Comparison of ENCODE assay signal across 16 cellular contexts in the genomic region with DNA sequence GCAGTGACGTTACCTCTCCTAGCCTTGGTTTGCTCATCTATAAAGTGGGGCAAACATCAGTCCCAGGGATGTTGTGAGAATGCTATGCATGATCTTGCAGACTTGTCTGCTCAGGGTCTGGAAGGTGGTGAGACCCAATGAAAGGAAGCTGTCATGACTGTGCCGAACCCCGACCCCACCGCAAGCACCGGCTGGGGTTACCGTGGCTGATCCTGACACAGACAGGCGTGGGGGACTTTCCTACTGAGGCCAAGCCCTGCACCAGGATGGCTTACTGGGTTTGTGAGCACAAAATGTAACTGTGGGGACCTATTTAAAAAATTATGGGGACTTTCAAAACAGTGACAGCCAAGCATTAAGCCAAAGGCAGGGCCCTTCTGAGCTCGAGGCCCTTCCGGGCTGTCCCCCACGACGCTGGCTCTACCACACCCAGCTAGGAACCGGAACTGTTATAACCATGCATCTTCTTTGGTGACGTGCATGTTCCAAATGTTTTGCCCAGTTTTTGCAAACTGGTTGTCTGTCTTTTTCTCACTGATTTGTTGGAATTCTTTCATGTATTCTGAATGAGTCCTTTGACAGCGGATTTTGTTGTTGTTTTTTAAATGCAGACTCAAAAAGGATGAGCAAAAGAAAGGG.
"Had no signal": no experiment of that assay in that cellular context is flagged by ENCODE, and none has a peak within 500 bp of the region (broad histone marks: within the 10 kb centered on the region; RNA-seq: fewer than 3 reads in every experiment).

No MANE protein-coding gene starts in this region.

- H3K36me3 Mint-ChIP-seq: immature natural killer cell, natural killer cell had no signal

- H3K27me3 ChIP-seq: ascending aorta, breast epithelium, tibial nerve had no signal

- H3K27ac ChIP-seq: ascending aorta, breast epithelium, esophagus squamous epithelium, tibial nerve had no signal

- DNase-seq: activated CD4-positive, alpha-beta memory T cell treated with anti-CD3 and anti-CD28 coated beads, Interleukin-2, amount 10 ng/mL, durations not matched to agents 7 days and 5 days; activated CD4-positive, alpha-beta T cell treated with anti-CD3 and anti-CD28 coated beads for 48 hours; activated CD4-positive, CD25-positive, alpha-beta regulatory T cell; activated naive CD4-positive, alpha-beta T cell treated with anti-CD3 and anti-CD28 coated beads, Interleukin-2, amount 50 U/mL, for 16 hours; activated T-cell treated with anti-CD3 and anti-CD28 coated beads, Interleukin-2, amount 50 U/mL, for 4 hours; effector CD8-positive, alpha-beta T cell; esophagus squamous epithelium; immature natural killer cell; left ventricle myocardium superior; natural killer cell; stimulated activated naive CD8-positive, alpha-beta T cell treated with anti-CD3 and anti-CD28 coated beads, Interleukin-15, Interleukin-2, amounts not matched to agents 100 U/mL and 50 U/mL, for 24 hours; substantia nigra; T-helper 9 cell had no signal

- H3K4me3 Mint-ChIP-seq: activated CD4-positive, alpha-beta memory T cell treated with anti-CD3 and anti-CD28 coated beads, Interleukin-2, amount 10 ng/mL, durations not matched to agents 7 days and 5 days; activated T-cell treated with anti-CD3 and anti-CD28 coated beads, Interleukin-2, amount 50 U/mL, for 4 hours; immature natural killer cell; natural killer cell had no signal

- ATAC-seq: activated T-cell treated with anti-CD3 and anti-CD28 coated beads, Interleukin-2, amount 50 U/mL, for 4 hours; left ventricle myocardium superior; natural killer cell; stimulated activated naive CD8-positive, alpha-beta T cell treated with anti-CD3 and anti-CD28 coated beads, Interleukin-15, Interleukin-2, amounts not matched to agents 100 U/mL and 50 U/mL, for 24 hours had no signal

- H3K4me1 Mint-ChIP-seq: activated CD4-positive, alpha-beta memory T cell treated with anti-CD3 and anti-CD28 coated beads, Interleukin-2, amount 10 ng/mL, durations not matched to agents 7 days and 5 days; immature natural killer cell; natural killer cell had no signal

- H3K9me3 Mint-ChIP-seq: activated CD4-positive, alpha-beta memory T cell treated with anti-CD3 and anti-CD28 coated beads, Interleukin-2, amount 10 ng/mL, durations not matched to agents 7 days and 5 days; activated T-cell treated with anti-CD3 and anti-CD28 coated beads, Interleukin-2, amount 50 U/mL, for 4 hours; immature natural killer cell; natural killer cell had no signal

- H3K27ac Mint-ChIP-seq: activated CD4-positive, alpha-beta memory T cell treated with anti-CD3 and anti-CD28 coated beads, Interleukin-2, amount 10 ng/mL, durations not matched to agents 7 days and 5 days; immature natural killer cell; natural killer cell had no signal

- H3K36me3 ChIP-seq: ascending aorta, breast epithelium, esophagus squamous epithelium, tibial nerve had no signal

- H3K9me3 ChIP-seq: ascending aorta, breast epithelium, esophagus squamous epithelium, tibial nerve had no signal

- H3K4me3 ChIP-seq: ascending aorta, breast epithelium, esophagus squamous epithelium, tibial nerve had no signal

- H3K27me3 Mint-ChIP-seq: activated CD4-positive, alpha-beta memory T cell treated with anti-CD3 and anti-CD28 coated beads, Interleukin-2, amount 10 ng/mL, durations not matched to agents 7 days and 5 days had no signal
